In genomic region chr11:100978442-100978841, GRCh38 we compare ENCODE assay signal across 24 cellular contexts.
"Had no signal": no experiment of that assay in that cellular context is flagged by ENCODE, and none has a peak within 500 bp of the region (broad histone marks: within the 10 kb centered on the region; RNA-seq: fewer than 3 reads in every experiment).

No MANE protein-coding gene starts in this region.

- H3K27ac ChIP-seq: SK-N-MC, VCaP had no signal

- H3K27me3 ChIP-seq: MG63 had no signal

- H3K36me3 Mint-ChIP-seq: activated naive CD4-positive, alpha-beta T cell treated with anti-CD3 and anti-CD28 coated beads, Interleukin-2, amount 10 ng/mL, durations not matched to agents 7 days and 5 days; activated naive CD8-positive, alpha-beta T cell treated with anti-CD3 and anti-CD28 coated beads for 36 hours; T-cell had no signal

- H3K9me3 ChIP-seq: MG63 had no signal

- H3K27ac Mint-ChIP-seq: activated CD8-positive, alpha-beta T cell treated with anti-CD3 and anti-CD28 coated beads for 36 hours; activated naive CD4-positive, alpha-beta T cell treated with anti-CD3 and anti-CD28 coated beads, Interleukin-2, amount 10 ng/mL, durations not matched to agents 7 days and 5 days; activated naive CD8-positive, alpha-beta T cell treated with anti-CD3 and anti-CD28 coated beads for 36 hours; activated T-cell treated with anti-CD3 and anti-CD28 coated beads, Interleukin-2, amount 50 U/mL, for 72 hours; activated T-helper 2 cell treated with anti-CD3 and anti-CD28 coated beads, Interferon-gamma antibody, Interleukin-2, Interleukin-4, amounts not matched to agents 10 μg/mL and 5 μg/mL and 100 μg/mL, durations not matched to agents 14 hours and 24 hours and 36 hours; T-cell had no signal

- DNase-seq: activated CD4-positive, alpha-beta T cell treated with anti-CD3 and anti-CD28 coated beads for 4 hours; activated CD8-positive, alpha-beta memory T cell treated with anti-CD3 and anti-CD28 coated beads, Interleukin-2, amount 50 U/mL, for 4 hours; activated CD8-positive, alpha-beta T cell treated with anti-CD3 and anti-CD28 coated beads for 36 hours; activated gamma-delta T cell treated with Interleukin-2 at 50 U/mL for 16 hours; activated naive CD4-positive, alpha-beta T cell treated with anti-CD3 and anti-CD28 coated beads, Interleukin-2, amount 10 ng/mL, durations not matched to agents 7 days and 5 days; activated naive CD8-positive, alpha-beta T cell treated with anti-CD3 and anti-CD28 coated beads for 36 hours; activated T-cell treated with anti-CD3 and anti-CD28 coated beads, Interleukin-2, amount 50 U/mL, for 72 hours; anterior cingulate cortex; caudate nucleus; MG63; MV-4-11; NCI-H1092 treated with DMSO at 0.1 percent for 48 hours; NCI-H1417 treated with DMSO at 0.1 percent for 48 hours; NCI-H1694 treated with DMSO at 0.1 percent for 48 hours; NCI-H2081; NCI-H446; NCI-H524; PC-3; SIG-M5; T-cell; T-helper 2 cell had no signal

- H3K27me3 Mint-ChIP-seq: activated CD8-positive, alpha-beta T cell treated with anti-CD3 and anti-CD28 coated beads for 36 hours; activated naive CD4-positive, alpha-beta T cell treated with anti-CD3 and anti-CD28 coated beads, Interleukin-2, amount 10 ng/mL, durations not matched to agents 7 days and 5 days; activated naive CD8-positive, alpha-beta T cell treated with anti-CD3 and anti-CD28 coated beads for 36 hours; T-cell had no signal

- H3K4me3 Mint-ChIP-seq: activated CD8-positive, alpha-beta T cell treated with anti-CD3 and anti-CD28 coated beads for 36 hours; activated naive CD4-positive, alpha-beta T cell treated with anti-CD3 and anti-CD28 coated beads, Interleukin-2, amount 10 ng/mL, durations not matched to agents 7 days and 5 days; activated naive CD8-positive, alpha-beta T cell treated with anti-CD3 and anti-CD28 coated beads for 36 hours; activated T-cell treated with anti-CD3 and anti-CD28 coated beads, Interleukin-2, amount 50 U/mL, for 72 hours; T-cell had no signal

- H3K4me3 ChIP-seq: MG63, SK-N-MC had no signal

- H3K36me3 ChIP-seq: MG63 had no signal

- H3K4me1 Mint-ChIP-seq: activated naive CD4-positive, alpha-beta T cell treated with anti-CD3 and anti-CD28 coated beads, Interleukin-2, amount 10 ng/mL, durations not matched to agents 7 days and 5 days; activated naive CD8-positive, alpha-beta T cell treated with anti-CD3 and anti-CD28 coated beads for 36 hours; T-cell had no signal

- H3K9me3 Mint-ChIP-seq: activated CD8-positive, alpha-beta T cell treated with anti-CD3 and anti-CD28 coated beads for 36 hours; activated naive CD4-positive, alpha-beta T cell treated with anti-CD3 and anti-CD28 coated beads, Interleukin-2, amount 10 ng/mL, durations not matched to agents 7 days and 5 days; activated naive CD8-positive, alpha-beta T cell treated with anti-CD3 and anti-CD28 coated beads for 36 hours; activated T-helper 2 cell treated with anti-CD3 and anti-CD28 coated beads, Interferon-gamma antibody, Interleukin-2, Interleukin-4, amounts not matched to agents 10 μg/mL and 5 μg/mL and 100 μg/mL, durations not matched to agents 14 hours and 24 hours and 36 hours had no signal

- ATAC-seq: activated CD8-positive, alpha-beta T cell treated with anti-CD3 and anti-CD28 coated beads for 36 hours; activated T-cell treated with anti-CD3 and anti-CD28 coated beads, Interleukin-2, amount 50 U/mL, for 72 hours; PC-3; T-cell had no signal
